ENCODE assay signal across 9 cellular contexts in the genomic region with DNA sequence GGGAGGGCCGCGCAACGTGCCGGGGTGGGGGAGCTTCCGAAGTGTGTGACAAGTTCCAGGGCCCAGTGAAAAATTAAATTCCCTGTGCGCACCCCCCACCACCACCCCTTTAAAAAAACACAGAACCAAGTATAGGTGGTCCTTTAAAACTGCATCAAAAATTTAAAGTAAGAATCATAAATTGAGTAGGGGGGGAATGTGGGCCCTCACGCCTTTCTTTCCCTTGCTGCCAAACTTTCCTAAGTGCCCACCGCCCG. TPM values are rescaled to one million over a fixed set of nuclear protein-coding genes. Genes with fewer than 3 reads are reported as not detected.
DNase-seq lines count a peak whose midpoint lies in the region; ATAC-seq and TF ChIP-seq lines count a peak whose summit lies in the region.
"Had no signal": no experiment of that assay in that cellular context is flagged by ENCODE, and none has a peak within 500 bp of the region (broad histone marks: within the 10 kb centered on the region; RNA-seq: fewer than 3 reads in every experiment).

No MANE protein-coding gene starts in this region.

- H3K4me3 ChIP-seq in duodenal mucosa (ENCODE audit: low read depth in 1 of 2, low read length in 2 of 2) (peak overlapping the region; percentile 77 to 80), neural progenitor cell (peak overlapping the region; percentile 59)

- H3F3A ChIP-seq in neural progenitor cell (ENCODE audit: low read depth) = peaks cover 52% of the 10 kb centered on the region

- POLR2A ChIA-PET in CD4-positive, alpha-beta T cell (lab: Charles Lee) = interaction anchor here (0.5 to 1.5 kb wide), 3 partner anchors 39 to 429 kb away, joined by 3 to 6 read pairs (median 4); no protein-coding TSS in a partner anchor

- peaks cover 50% of the 10 kb centered on the region for H3K4me1 Mint-ChIP-seq in CD4-positive, alpha-beta T cell (ENCODE audit: low read depth)
- peaks cover 13% of the 10 kb centered on the region for H3K4me1 Mint-ChIP-seq in neural progenitor cell

- H3K79me2 ChIP-seq in neural progenitor cell (ENCODE audit: low read depth) = peaks cover 25% of the 10 kb centered on the region

- no peak overlapping the region for H2AFZ ChIP-seq in neural progenitor cell (replicated peaks)

- peak overlapping the region; percentile 79 for H3K4me3 Mint-ChIP-seq in CD4-positive, alpha-beta T cell
- peak overlapping the region; percentile 96 for H3K4me3 Mint-ChIP-seq in neural progenitor cell

- no peak overlapping the region for H3K27ac ChIP-seq in CD4-positive, alpha-beta T cell (ENCODE audit: low read depth, low read length)
- H3K27ac ChIP-seq in KOPT-K1 (ENCODE audit: low read depth, low read length, poor library complexity, severe bottlenecking) (peak overlapping the region; percentile 89), duodenal mucosa (ENCODE audit: low read depth, low read length) (no peak overlapping the region), neural progenitor cell (no peak overlapping the region)

- CTCF ChIA-PET in CD4-positive, alpha-beta T cell (lab: Charles Lee) = no interaction called here

- no peak for TF ChIP-seq CTCF in CD4-positive, alpha-beta T cell (IDR thresholded peaks at IDR 0.05)
- TF ChIP-seq CTCF in neural progenitor cell (IDR thresholded peaks at IDR 0.05) = no peak

- peaks cover 78% of the 10 kb centered on the region for H3K27me3 Mint-ChIP-seq in CD4-positive, alpha-beta T cell
- peaks cover 38% of the 10 kb centered on the region for H3K27me3 Mint-ChIP-seq in neural progenitor cell (ENCODE audit: insufficient read depth, low read depth)

- H4K20me1 ChIP-seq in neural progenitor cell (ENCODE audit: low read depth) = no peaks in the 10 kb centered on the region

- H3K9me3 Mint-ChIP-seq in CD4-positive, alpha-beta T cell = no peaks in the 10 kb centered on the region
- peaks cover 2% of the 10 kb centered on the region for H3K9me3 Mint-ChIP-seq in neural progenitor cell

- H3K36me3 Mint-ChIP-seq in CD4-positive, alpha-beta T cell (ENCODE audit: low read depth) = peaks cover 8% of the 10 kb centered on the region
- H3K36me3 Mint-ChIP-seq in neural progenitor cell = no peaks in the 10 kb centered on the region

- H3K9me3 ChIP-seq in CD4-positive, alpha-beta T cell (ENCODE audit: control insufficient read depth, low read length) = no peaks in the 10 kb centered on the region
- H3K9me3 ChIP-seq in KOPT-K1 (ENCODE audit: insufficient read depth, low read length, poor library complexity, severe bottlenecking) (no peaks in the 10 kb centered on the region), duodenal mucosa (ENCODE audit: control insufficient read depth in 1 of 2, low read length in 2 of 2) (no peaks in the 10 kb centered on the region), neural progenitor cell (ENCODE audit: low read depth) (no peaks in the 10 kb centered on the region)

- H3K4me1 ChIP-seq in duodenal mucosa (ENCODE audit: control insufficient read depth in 1 of 2, insufficient read depth in 2 of 2, low read length in 2 of 2) = peaks cover 19 to 26% of the 10 kb centered on the region in 2 donors
- H3K4me1 ChIP-seq in neural progenitor cell = peaks cover 35% of the 10 kb centered on the region

- no peak for DNase-seq in CD4-positive, alpha-beta T cell
- DNase-seq in neural progenitor cell (ENCODE audit: low spot score) (no peak), DMS 273 treated with DMSO at 0.1 percent for 48 hours (lab: John Stamatoyannopoulos, UW) (no peak), NCI-H69 (lab: John Stamatoyannopoulos, UW) (no peak)
- DNase-seq: cortex of kidney had no signal

- H3K4me2 ChIP-seq in neural progenitor cell = peak overlapping the region; percentile 95

- H3K27me3 ChIP-seq in CD4-positive, alpha-beta T cell (ENCODE audit: control insufficient read depth, insufficient read depth, low read length) = peaks cover 85% of the 10 kb centered on the region
- H3K27me3 ChIP-seq in duodenal mucosa (ENCODE audit: control insufficient read depth in 1 of 2, insufficient read depth in 2 of 2, low read length in 2 of 2) (peaks cover 2 to 12% of the 10 kb centered on the region in 2 donors), neural progenitor cell (peaks cover 49% of the 10 kb centered on the region)

- ATAC-seq in CD4-positive, alpha-beta T cell (ENCODE audit: poor library complexity) = no peak
- ATAC-seq in HG03095 (IDR thresholded peaks at IDR 0.05; ENCODE audit: unreplicated experiment) = no peak
- no peak for ATAC-seq in HG03469 (IDR thresholded peaks at IDR 0.05; ENCODE audit: unreplicated experiment)

- H3K9ac ChIP-seq in duodenal mucosa (ENCODE audit: low read depth in 1 of 2, low read length in 2 of 2) (peak overlapping the region; percentile 46 to 57), neural progenitor cell (no peak overlapping the region)

- H3K36me3 ChIP-seq in KOPT-K1 (ENCODE audit: insufficient read depth, low read length) (peaks cover 9% of the 10 kb centered on the region), duodenal mucosa (ENCODE audit: control insufficient read depth in 1 of 2, insufficient read depth in 2 of 2, low read length in 2 of 2) (peaks cover under 1 to 2% of the 10 kb centered on the region in 2 donors), neural progenitor cell (no peaks in the 10 kb centered on the region)

- intact Hi-C loops in CD4-positive, alpha-beta T cell (cut with DNase I, micrococcal nuclease) = loop anchor here (5.0 to 10.0 kb wide), 4 partner anchors 289 to 1526 kb away; no protein-coding TSS in a partner anchor

- H3K27ac Mint-ChIP-seq in CD4-positive, alpha-beta T cell = peak overlapping the region; percentile 86
- no peak overlapping the region for H3K27ac Mint-ChIP-seq in neural progenitor cell

RNA-seq across cellular contexts. Expression of gene BCL11A, which starts 2.5 kb away (rescaled TPM):
- total RNA-seq in CD4-positive, alpha-beta T cell = 1 to 10 TPM; 2.3 to 3.3 TPM
- total RNA-seq in neural progenitor cell (ENCODE audit: low replicate concordance) = 0.67 and 1.0 TPM in 2 replicates
